In the genomic region with DNA sequence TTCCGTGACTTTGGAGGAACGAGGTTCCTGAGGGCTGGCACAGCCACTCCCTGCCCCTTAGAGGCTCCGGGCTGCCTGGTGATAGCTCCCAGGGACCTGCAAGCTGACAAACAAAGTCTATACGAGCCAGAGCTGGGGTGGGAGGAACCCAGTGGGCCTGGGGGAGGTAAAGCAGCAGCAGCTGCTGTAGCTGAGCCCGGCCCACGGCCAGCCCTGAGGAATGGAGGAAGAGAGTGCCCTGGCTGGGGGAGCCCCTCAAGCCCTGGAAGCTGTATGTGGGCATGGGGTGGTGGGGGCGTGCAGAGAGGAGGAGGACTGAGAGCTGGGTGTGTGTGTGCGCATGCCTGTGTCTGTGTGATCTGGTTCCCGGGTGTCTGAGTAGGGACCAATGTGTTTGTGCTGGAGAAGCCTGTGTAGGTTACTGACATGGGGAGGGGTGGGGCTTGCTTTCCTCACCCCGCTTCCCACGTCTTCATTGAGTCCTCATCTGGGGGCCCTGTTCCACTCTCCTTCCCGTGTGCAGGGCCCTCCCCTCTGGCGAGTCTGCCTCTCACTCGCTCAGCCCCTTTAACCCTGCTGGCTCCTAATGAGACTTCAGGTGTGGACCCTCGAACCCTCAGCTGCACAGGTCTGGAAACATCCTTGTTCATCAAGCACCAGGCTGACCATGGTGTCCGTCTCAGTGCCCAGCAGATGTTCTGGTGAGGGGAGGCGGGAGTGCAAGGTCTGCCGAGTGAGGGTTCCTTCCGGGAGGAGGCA, we compare ENCODE assay signal across 14 cellular contexts. TPM values are rescaled to one million over a fixed set of nuclear protein-coding genes. Genes with fewer than 3 reads are reported as not detected.
DNase-seq lines count a peak whose midpoint lies in the region; ATAC-seq, FAIRE-seq and TF ChIP-seq lines count a peak whose summit lies in the region.
"Had no signal": no experiment of that assay in that cellular context is flagged by ENCODE, and none has a peak within 500 bp of the region (broad histone marks: within the 10 kb centered on the region; RNA-seq: fewer than 3 reads in every experiment).

No MANE protein-coding gene starts in this region.

- H2AFZ ChIP-seq in Loucy (ENCODE audit: low read length), result no peak overlapping the region
- H2AFZ ChIP-seq in neural progenitor cell (replicated peaks), result no peak overlapping the region

- H3K36me3 Mint-ChIP-seq in neural progenitor cell, result peaks cover 2% of the 10 kb centered on the region
- no peaks in the 10 kb centered on the region for H3K36me3 Mint-ChIP-seq in activated T-helper 2 cell treated with anti-CD3 and anti-CD28 coated beads, Interferon-gamma antibody, Interleukin-2, Interleukin-4, amounts not matched to agents 10 μg/mL and 5 μg/mL and 100 μg/mL, durations not matched to agents 14 hours and 24 hours and 36 hours (ENCODE audit: low read depth)

- H3K27me3 ChIP-seq in Loucy (ENCODE audit: insufficient read depth, low read length, poor library complexity, severe bottlenecking), result no peaks in the 10 kb centered on the region
- H3K27me3 ChIP-seq in neural progenitor cell, result no peaks in the 10 kb centered on the region
- no peaks in the 10 kb centered on the region for H3K27me3 ChIP-seq in psoas muscle (ENCODE audit: insufficient read depth in 3 of 3, low read length in 2 of 3)
- no peaks in the 10 kb centered on the region for H3K27me3 ChIP-seq in small intestine (ENCODE audit: control insufficient read depth in 2 of 2, insufficient read depth in 2 of 2, low read length in 2 of 2)
- H3K27me3 ChIP-seq: right lobe of liver had no signal

- DNase-seq in Ammon's horn (ENCODE audit: low spot score) (peak; percentile 64), Right ventricle myocardium inferior (ENCODE audit: missing footprints) (peak; percentile 62), neural progenitor cell (ENCODE audit: low spot score) (no peak), foreskin fibroblast (no peak), psoas muscle (no peak), small intestine (no peak)
- DNase-seq in activated T-helper 2 cell treated with anti-CD3 and anti-CD28 coated beads, Interferon-gamma antibody, Interleukin-2, Interleukin-4, amounts not matched to agents 10 μg/mL and 5 μg/mL and 100 μg/mL, durations not matched to agents 14 hours and 24 hours and 36 hours (ENCODE audit: low spot score), result no peak
- DNase-seq: NCI-H1105 treated with DMSO at 0.1 percent for 48 hours, T-helper 17 cell had no signal

- FAIRE-seq in small intestine (lab: Jason Lieb, UNC), result no peak
- FAIRE-seq: islet of Langerhans had no signal

- no peaks in the 10 kb centered on the region for H3F3A ChIP-seq in Loucy (ENCODE audit: low read depth)
- H3F3A ChIP-seq in neural progenitor cell (ENCODE audit: low read depth), result no peaks in the 10 kb centered on the region

- H3K27ac ChIP-seq in neural progenitor cell (no peak overlapping the region), psoas muscle (no peak overlapping the region), small intestine (ENCODE audit: low read depth in 1 of 2, low read length in 1 of 2) (no peak overlapping the region)
- H3K27ac ChIP-seq: epithelial cell of prostate, right lobe of liver had no signal

- no peak overlapping the region for H3K4me3 Mint-ChIP-seq in neural progenitor cell
- H3K4me3 Mint-ChIP-seq in activated T-helper 2 cell treated with anti-CD3 and anti-CD28 coated beads, Interferon-gamma antibody, Interleukin-2, Interleukin-4, amounts not matched to agents 10 μg/mL and 5 μg/mL and 100 μg/mL, durations not matched to agents 14 hours and 24 hours and 36 hours (ENCODE audit: low read depth), result no peak overlapping the region
- H3K4me3 Mint-ChIP-seq: B cell, T-helper 17 cell had no signal

- H3K27me3 Mint-ChIP-seq in neural progenitor cell (ENCODE audit: insufficient read depth, low read depth), result no peaks in the 10 kb centered on the region
- no peaks in the 10 kb centered on the region for H3K27me3 Mint-ChIP-seq in activated T-helper 2 cell treated with anti-CD3 and anti-CD28 coated beads, Interferon-gamma antibody, Interleukin-2, Interleukin-4, amounts not matched to agents 10 μg/mL and 5 μg/mL and 100 μg/mL, durations not matched to agents 14 hours and 24 hours and 36 hours (ENCODE audit: low read depth)
- H3K27me3 Mint-ChIP-seq: B cell, T-helper 17 cell had no signal

- no peak for TF ChIP-seq CTCF in Loucy (conservative IDR thresholded peaks at IDR 0.05; ENCODE audit: low read length)
- TF ChIP-seq CTCF in neural progenitor cell (IDR thresholded peaks at IDR 0.05), result no peak
- TF ChIP-seq CTCF in foreskin fibroblast (IDR thresholded peaks at IDR 0.05; ENCODE audit: low read depth, low read length), result no peak
- TF ChIP-seq CTCF in psoas muscle (IDR thresholded peaks at IDR 0.05), result no peak

- H3K9me3 ChIP-seq in Loucy (ENCODE audit: insufficient read depth, low read depth, low read length) (no peaks in the 10 kb centered on the region), neural progenitor cell (ENCODE audit: low read depth) (no peaks in the 10 kb centered on the region), psoas muscle (no peaks in the 10 kb centered on the region), small intestine (ENCODE audit: control insufficient read depth, low read depth) (no peaks in the 10 kb centered on the region)
- H3K9me3 ChIP-seq: right lobe of liver had no signal

- H3K9me3 Mint-ChIP-seq in neural progenitor cell, result no peaks in the 10 kb centered on the region
- H3K9me3 Mint-ChIP-seq in activated T-helper 2 cell treated with anti-CD3 and anti-CD28 coated beads, Interferon-gamma antibody, Interleukin-2, Interleukin-4, amounts not matched to agents 10 μg/mL and 5 μg/mL and 100 μg/mL, durations not matched to agents 14 hours and 24 hours and 36 hours, result no peaks in the 10 kb centered on the region

- 67 to 77% (median 74%) methylated on average over 16 to 19 of the region's 19 CpGs for WGBS in psoas muscle, 3 donors
- 52 to 59% (median 56%) methylated on average over 17 to 19 of the region's 19 CpGs for WGBS in small intestine, 3 donors

- peaks cover 17% of the 10 kb centered on the region for H3K4me1 Mint-ChIP-seq in neural progenitor cell
- H3K4me1 Mint-ChIP-seq in activated T-helper 2 cell treated with anti-CD3 and anti-CD28 coated beads, Interferon-gamma antibody, Interleukin-2, Interleukin-4, amounts not matched to agents 10 μg/mL and 5 μg/mL and 100 μg/mL, durations not matched to agents 14 hours and 24 hours and 36 hours (ENCODE audit: low read depth), result peaks cover 7% of the 10 kb centered on the region
- H3K4me1 Mint-ChIP-seq: B cell had no signal

- no peak overlapping the region for H3K4me3 ChIP-seq in Loucy (ENCODE audit: low read length, poor library complexity, severe bottlenecking)
- H3K4me3 ChIP-seq in neural progenitor cell, result no peak overlapping the region
- no peak overlapping the region for H3K4me3 ChIP-seq in foreskin fibroblast (ENCODE audit: low read depth in 1 of 2, low read length in 2 of 2)
- no peak overlapping the region for H3K4me3 ChIP-seq in psoas muscle
- H3K4me3 ChIP-seq in small intestine (ENCODE audit: low read depth in 1 of 2, low read length in 2 of 2), result no peak overlapping the region
- H3K4me3 ChIP-seq: right lobe of liver had no signal

- H4K20me1 ChIP-seq in Loucy (ENCODE audit: insufficient read depth, low read length, poor library complexity, severe bottlenecking) (peaks cover 12% of the 10 kb centered on the region), neural progenitor cell (ENCODE audit: low read depth) (peaks cover 3% of the 10 kb centered on the region)

- H3K4me1 ChIP-seq in Loucy (ENCODE audit: insufficient read depth, low read length, poor library complexity, severe bottlenecking) (peaks cover 50% of the 10 kb centered on the region), neural progenitor cell (peaks cover 31% of the 10 kb centered on the region), psoas muscle (peaks cover 4% of the 10 kb centered on the region), small intestine (ENCODE audit: control insufficient read depth in 2 of 2, insufficient read depth in 1 of 2, low read depth in 1 of 2, low read length in 1 of 2) (no peaks in the 10 kb centered on the region)

- H3K36me3 ChIP-seq in Loucy (ENCODE audit: insufficient read depth, low read length) (no peaks in the 10 kb centered on the region), neural progenitor cell (no peaks in the 10 kb centered on the region), psoas muscle (ENCODE audit: insufficient read depth in 1 of 2, low read depth in 1 of 2) (no peaks in the 10 kb centered on the region), small intestine (ENCODE audit: control insufficient read depth in 2 of 2, insufficient read depth in 2 of 2, low read length in 2 of 2) (no peaks in the 10 kb centered on the region)
- H3K36me3 ChIP-seq: right lobe of liver had no signal

- H3K4me2 ChIP-seq in Loucy (ENCODE audit: low read depth, low read length, poor library complexity, severe bottlenecking) (peak overlapping the region; percentile 29), neural progenitor cell (no peak overlapping the region)

- H3K79me2 ChIP-seq in Loucy (ENCODE audit: insufficient read depth, low read length) (peaks cover 84% of the 10 kb centered on the region), neural progenitor cell (ENCODE audit: low read depth) (peaks cover 23% of the 10 kb centered on the region)

- intact Hi-C loops in Right ventricle myocardium inferior (cut with DNase I), result loop anchor here (1.0 kb wide), 1 partner anchor 10 kb away; no protein-coding TSS in a partner anchor
- intact Hi-C loops in activated T-helper 2 cell treated with anti-CD3 and anti-CD28 coated beads, Interferon-gamma antibody, Interleukin-2, Interleukin-4, amounts not matched to agents 10 μg/mL and 5 μg/mL and 100 μg/mL, durations not matched to agents 14 hours and 24 hours and 36 hours (cut with micrococcal nuclease), result no loop called here
- intact Hi-C loops in psoas muscle (cut with DNase I), result loop anchor here in 1 of 2 donors (10.0 kb wide), 1 partner anchor 51 kb away; no protein-coding TSS in a partner anchor

- H3K9me2 ChIP-seq in Loucy (replicated peaks; ENCODE audit: low read depth, low read length), result no peaks in the 10 kb centered on the region

- no peak overlapping the region for H3K9ac ChIP-seq in Loucy (ENCODE audit: low read depth, low read length, poor library complexity, severe bottlenecking)
- H3K9ac ChIP-seq in neural progenitor cell, result no peak overlapping the region

- peak; percentile 30 for ATAC-seq in Right ventricle myocardium inferior
- no peak for ATAC-seq in psoas muscle
- ATAC-seq: T-helper 17 cell had no signal

- peak overlapping the region; percentile 52 for H3K27ac Mint-ChIP-seq in neural progenitor cell
- H3K27ac Mint-ChIP-seq in activated T-helper 2 cell treated with anti-CD3 and anti-CD28 coated beads, Interferon-gamma antibody, Interleukin-2, Interleukin-4, amounts not matched to agents 10 μg/mL and 5 μg/mL and 100 μg/mL, durations not matched to agents 14 hours and 24 hours and 36 hours, result no peak overlapping the region
- H3K27ac Mint-ChIP-seq: B cell, T-helper 17 cell had no signal

RNA-seq across cellular contexts. Expression of gene ST3GAL4, which starts 10.8 kb away (rescaled TPM):
- total RNA-seq in Right ventricle myocardium inferior (45.1 TPM), neural progenitor cell (ENCODE audit: low replicate concordance) (13.0 and 17.9 TPM in 2 replicates), psoas muscle (1 to 10 TPM; 4.1 to 9.3 (median 6.3) TPM)
- total RNA-seq in activated T-helper 2 cell treated with anti-CD3 and anti-CD28 coated beads, Interferon-gamma antibody, Interleukin-2, Interleukin-4, amounts not matched to agents 10 μg/mL and 5 μg/mL and 100 μg/mL, durations not matched to agents 14 hours and 24 hours and 36 hours, result 12.4 and 14.4 TPM in 2 replicates
- polyA plus RNA-seq in psoas muscle (1 to 10 TPM; 3.5 to 4.7 (median 3.6) TPM), small intestine (10 to 100 TPM in 1 of 3 donors, 1 to 10 TPM in 2; 1.6 to 11.6 (median 2.2) TPM)

Comparison
In these comparisons a context has a peak if more than half of its experiments do, and no peak if none do; other contexts are left out.
1. DNase-seq: peak in Ammon's horn (single experiment) and Right ventricle myocardium inferior (single experiment); none in neural progenitor cell (single experiment), activated T-helper 2 cell treated with anti-CD3 and anti-CD28 coated beads, Interferon-gamma antibody, Interleukin-2, Interleukin-4, amounts not matched to agents 10 μg/mL and 5 μg/mL and 100 μg/mL, durations not matched to agents 14 hours and 24 hours and 36 hours (single experiment), foreskin fibroblast (0 of 2), psoas muscle (0 of 2) and small intestine (single experiment).